ENCODE assay signal across 8 cellular contexts in genomic region chr10:73908853-73909611, GRCh38. TPM values are rescaled to one million over a fixed set of nuclear protein-coding genes. Genes with fewer than 3 reads are reported as not detected.
A peak's percentile ranks its signal among the peaks of the same experiment; 100 is the strongest.
DNase-seq lines count a peak whose midpoint lies in the region; ATAC-seq, FAIRE-seq and TF ChIP-seq lines count a peak whose summit lies in the region.

No MANE protein-coding gene starts in this region.

- WGBS in HepG2 (ENCODE audit: low lambda C conversion rate), result 10% methylated on average over 10 of the region's 11 CpGs

- POLR2A ChIA-PET in HepG2 (lab: Yijun Ruan, JAX), result no interaction called here

- TF ChIP-seq EP300 in HepG2 (IDR thresholded peaks at IDR 0.05; ENCODE audit: low read depth in 2 of 2, low read length in 2 of 2) (no peak), HepG2 (CRISPR knock-in tag; IDR thresholded peaks at IDR 0.05; ENCODE audit: borderline replicate concordance) (no peak)

- peak; percentile 82 for DNase-seq in GM12865 (ENCODE audit: low read depth)
- peak; percentile 96 to 99 for DNase-seq in SJCRH30
- peak; percentile 87 for DNase-seq in amniotic stem cell (lab: John Stamatoyannopoulos, UW)
- DNase-seq in HepG2 (ENCODE audit: low spot score), result peak; percentile 35
- peak; percentile 15 to 50 for DNase-seq in stimulated activated naive CD8-positive, alpha-beta T cell treated with anti-CD3 and anti-CD28 coated beads, Interleukin-15, amount 100 ng/mL, for 72 hours
- DNase-seq in cortex of kidney (lab: John Stamatoyannopoulos, UW), result no peak

- peak overlapping the region; percentile 96 for H3K27ac ChIP-seq in SJCRH30
- no peak overlapping the region for H3K27ac ChIP-seq in HepG2 (ENCODE audit: extremely low read length, insufficient read depth, low read length)

- H3K9me3 ChIP-seq in SJCRH30 (replicated peaks), result no peaks in the 10 kb centered on the region
- no peaks in the 10 kb centered on the region for H3K9me3 ChIP-seq in HepG2 (ENCODE audit: low read length)

- H3K27me3 Mint-ChIP-seq in stimulated activated naive CD8-positive, alpha-beta T cell treated with anti-CD3 and anti-CD28 coated beads, Interleukin-15, amount 100 ng/mL, for 72 hours, result peaks cover 78% of the 10 kb centered on the region

- no peaks in the 10 kb centered on the region for H3K79me2 ChIP-seq in HepG2 (ENCODE audit: insufficient read depth, low read length)

- peak overlapping the region; percentile 49 for H3K4me2 ChIP-seq in HepG2 (ENCODE audit: low read depth, low read length)

- no peak for TF ChIP-seq RAD21 in HepG2 (CRISPR knock-in tag; IDR thresholded peaks at IDR 0.05)

- H3K27ac Mint-ChIP-seq in stimulated activated naive CD8-positive, alpha-beta T cell treated with anti-CD3 and anti-CD28 coated beads, Interleukin-15, amount 100 ng/mL, for 72 hours, result no peak overlapping the region

- no peak overlapping the region for H3K4me3 ChIP-seq in GM12865 (ENCODE audit: low read depth, low read length)
- peak overlapping the region; percentile 76 for H3K4me3 ChIP-seq in SJCRH30
- 0 out of 6 replicates have a peak overlapping the region, but pooled peaks of 1 of the 3 experiments have one; percentile 3 for H3K4me3 ChIP-seq in HepG2 (replicated peaks in 1 of 3; ENCODE audit: insufficient read depth in 1 of 3, low read depth in 2 of 3, low read length in 3 of 3)

- BruUV-seq in HepG2 (replicated peaks; lab: Mats Ljungman, UMichigan), result no TSS peak

- intact Hi-C loops in HepG2 (cut with micrococcal nuclease; ENCODE audit: unreplicated experiment), result no loop called here

- H3K9me3 Mint-ChIP-seq in stimulated activated naive CD8-positive, alpha-beta T cell treated with anti-CD3 and anti-CD28 coated beads, Interleukin-15, amount 100 ng/mL, for 72 hours, result no peaks in the 10 kb centered on the region

- CTCF ChIA-PET in HepG2 (lab: Yijun Ruan, JAX; ENCODE audit: low intra/inter-chr PET ratio, low total read pairs), result no interaction called here

- H3K36me3 ChIP-seq in SJCRH30 (peaks cover 3% of the 10 kb centered on the region), HepG2 (replicated peaks in 1 of 2; ENCODE audit: control insufficient read depth in 1 of 2, insufficient read depth in 2 of 2, low read length in 2 of 2) (no peaks in the 10 kb centered on the region)

- peak; percentile 46 for ATAC-seq in HG03060 (IDR thresholded peaks at IDR 0.05; ENCODE audit: low read depth, unreplicated experiment)
- no peak for ATAC-seq in HepG2
- ATAC-seq in stimulated activated naive CD8-positive, alpha-beta T cell treated with anti-CD3 and anti-CD28 coated beads, Interleukin-15, amount 100 ng/mL, for 72 hours, result peak; percentile 78
- ATAC-seq in HG03521 (IDR thresholded peaks at IDR 0.05; ENCODE audit: unreplicated experiment), result no peak

- in situ Hi-C loops in HepG2 (cut with HindIII; ENCODE audit: extremely low pct_ligation_motif_present, low pct_unique_long_range_greater_than_20kb), result no loop called here

- H3K27me3 ChIP-seq in SJCRH30 (no peaks in the 10 kb centered on the region), HepG2 (ENCODE audit: control insufficient read depth in 1 of 2, insufficient read depth in 2 of 2, low read length in 2 of 2) (peaks cover 4 to 13% of the 10 kb centered on the region in 2 experiments; a peak in 4 of 5 replicates)

- no peaks in the 10 kb centered on the region for H4K20me1 ChIP-seq in HepG2 (ENCODE audit: insufficient read depth, low read length)

- FAIRE-seq in HepG2 (lab: Jason Lieb, UNC), result no peak

- TF ChIP-seq CTCF in GM12865 (IDR thresholded peaks at IDR 0.05; ENCODE audit: insufficient read depth, low read depth, low read length, missing control alignments), result no peak
- TF ChIP-seq CTCF in HepG2 (CRISPR knock-in tag; IDR thresholded peaks at IDR 0.05), result no peak

- no peak overlapping the region for H2AFZ ChIP-seq in HepG2 (ENCODE audit: low read length)

- peak overlapping the region; percentile 57 to 67 for H3K4me3 Mint-ChIP-seq in stimulated activated naive CD8-positive, alpha-beta T cell treated with anti-CD3 and anti-CD28 coated beads, Interleukin-15, amount 100 ng/mL, for 72 hours

- no peak for TF ChIP-seq POLR2A in HepG2 (IDR thresholded peaks at IDR 0.05; ENCODE audit: insufficient read depth in 1 of 2, low read depth in 2 of 2, low read length in 2 of 2)

- no peak overlapping the region for H3K9ac ChIP-seq in HepG2 (ENCODE audit: insufficient read depth, low read depth, low read length)

- peaks cover 41% of the 10 kb centered on the region for H3K4me1 ChIP-seq in SJCRH30
- H3K4me1 ChIP-seq in HepG2 (ENCODE audit: insufficient read depth, low read length), result peaks cover 43% of the 10 kb centered on the region

- H3K4me1 Mint-ChIP-seq in stimulated activated naive CD8-positive, alpha-beta T cell treated with anti-CD3 and anti-CD28 coated beads, Interleukin-15, amount 100 ng/mL, for 72 hours, result peaks cover 44% of the 10 kb centered on the region

TF ChIP-seq in HepG2, 621 proteins besides CTCF, POLR2A, EP300 and RAD21 (continues in another document):
- TF ChIP-seq PHF8 (CRISPR knock-in tag; IDR thresholded peaks at IDR 0.05) (no peak), NR2C2 (CRISPR knock-in tag; IDR thresholded peaks at IDR 0.05; ENCODE audit: borderline replicate concordance) (no peak), NFIB (CRISPR knock-in tag; IDR thresholded peaks at IDR 0.05; ENCODE audit: borderline replicate concordance) (no peak), IKZF4 (CRISPR knock-in tag; IDR thresholded peaks at IDR 0.05; ENCODE audit: borderline replicate concordance, low read depth, not compliant biosample characterization) (no peak), SYNCRIP (IDR thresholded peaks at IDR 0.05; ENCODE audit: insufficient read depth, low read depth, low read length) (no peak), PHB2 (IDR thresholded peaks at IDR 0.05; ENCODE audit: partially characterized antibody) (no peak), ZFP62 (CRISPR knock-in tag; IDR thresholded peaks at IDR 0.05) (no peak), MEIS1 (CRISPR knock-in tag; IDR thresholded peaks at IDR 0.05; ENCODE audit: borderline replicate concordance) (no peak), ZSCAN31 (CRISPR knock-in tag; IDR thresholded peaks at IDR 0.05; ENCODE audit: low read depth) (no peak), SOX6 (IDR thresholded peaks at IDR 0.05) (no peak), SOX6 (CRISPR knock-in tag; IDR thresholded peaks at IDR 0.05) (no peak)

RNA-seq across cellular contexts. Expression of gene PLAU, which starts 1.9 kb away (rescaled TPM):
- 58.5 and 64.8 TPM in 2 replicates for total RNA-seq in SJCRH30 (2014; rRNA removed; shearing (Covaris generic))
- 4.8 and 11.2 TPM in 2 replicates for total RNA-seq in HepG2 (2016; rRNA removed; fragmentation: Illumina TruSeq; extraction: Trizol)
- total RNA-seq in HepG2 (2016; cell fraction: cytosol; rRNA removed; fragmentation: Illumina TruSeq; extraction: Trizol; ENCODE audit: low read depth), result 1.9 and 6.6 TPM in 2 replicates
- 5.2 and 16.9 TPM in 2 replicates for total RNA-seq in HepG2 (2016; cell fraction: insoluble cytoplasmic fraction; rRNA removed; fragmentation: Illumina TruSeq; extraction: Trizol)
- total RNA-seq in HepG2 (2016; cell fraction: membrane; rRNA removed; fragmentation: Illumina TruSeq; extraction: Trizol), result 4.7 and 7.7 TPM in 2 replicates
- 9.1 and 18.5 TPM in 2 replicates for total RNA-seq in HepG2 (2016; cell fraction: nucleus; rRNA removed; fragmentation: Illumina TruSeq; extraction: Trizol)
- polyA plus RNA-seq in HepG2 (2011; rRNA removed), result 0.37 and 0.45 TPM in 2 replicates
- 0.39 and 0.50 TPM in 2 replicates for polyA plus RNA-seq in HepG2 (2011; cell fraction: cytosol; rRNA removed)
- 0.51 and 0.62 TPM in 2 replicates for polyA plus RNA-seq in HepG2 (2011; cell fraction: nucleus; rRNA removed)
- 0.13 and 0.16 TPM in 2 replicates for polyA plus RNA-seq in HepG2 (2012)
- 1.0 and 2.5 TPM in 2 replicates for polyA plus RNA-seq in HepG2 (2016; cell fraction: cytosol; fragmentation: Illumina TruSeq; extraction: Trizol; ENCODE audit: low read depth)
- polyA plus RNA-seq in HepG2 (2016; cell fraction: insoluble cytoplasmic fraction; fragmentation: Illumina TruSeq; extraction: Trizol; ENCODE audit: low read depth), result 4.9 and 5.1 TPM in 2 replicates
- polyA plus RNA-seq in HepG2 (2016; cell fraction: membrane; fragmentation: Illumina TruSeq; extraction: Trizol; ENCODE audit: low read depth), result 2.7 and 3.5 TPM in 2 replicates
- polyA plus RNA-seq in HepG2 (2016; cell fraction: nucleus; fragmentation: Illumina TruSeq; extraction: Trizol; ENCODE audit: insufficient read depth, low read depth), result 18.1 and 26.1 TPM in 2 replicates
- 0.10 and 5.1 TPM in 2 replicates for polyA minus RNA-seq in HepG2 (2011; rRNA and poly(A)+ RNA removed; ENCODE audit: low replicate concordance)
- polyA minus RNA-seq in HepG2 (2011; cell fraction: cytosol; rRNA and poly(A)+ RNA removed), result not detected in 2 replicates
- polyA minus RNA-seq in HepG2 (2011; cell fraction: nucleus; rRNA and poly(A)+ RNA removed), result 0.13 TPM in 1 of 2 replicates, not detected in the other

RNA-seq across cellular contexts. Expression of gene CAMK2G, which starts 34.7 kb away (rescaled TPM):
- 25.2 and 30.2 TPM in 2 replicates for total RNA-seq in SJCRH30 (2014; rRNA removed; shearing (Covaris generic))
- 13.0 and 15.9 TPM in 2 replicates for total RNA-seq in HepG2 (2016; rRNA removed; fragmentation: Illumina TruSeq; extraction: Trizol)
- total RNA-seq in HepG2 (2016; cell fraction: cytosol; rRNA removed; fragmentation: Illumina TruSeq; extraction: Trizol; ENCODE audit: low read depth), result 4.7 and 5.8 TPM in 2 replicates
- total RNA-seq in HepG2 (2016; cell fraction: insoluble cytoplasmic fraction; rRNA removed; fragmentation: Illumina TruSeq; extraction: Trizol), result 10.6 and 15.6 TPM in 2 replicates
- total RNA-seq in HepG2 (2016; cell fraction: membrane; rRNA removed; fragmentation: Illumina TruSeq; extraction: Trizol), result 10.3 and 11.5 TPM in 2 replicates
- 16.8 and 19.6 TPM in 2 replicates for total RNA-seq in HepG2 (2016; cell fraction: nucleus; rRNA removed; fragmentation: Illumina TruSeq; extraction: Trizol)
- polyA plus RNA-seq in HepG2 (2011; rRNA removed), result 18.8 and 19.3 TPM in 2 replicates
- 15.0 and 15.2 TPM in 2 replicates for polyA plus RNA-seq in HepG2 (2011; cell fraction: cytosol; rRNA removed)
- polyA plus RNA-seq in HepG2 (2011; cell fraction: nucleus; rRNA removed), result 53.3 and 57.3 TPM in 2 replicates
- 10.4 and 10.5 TPM in 2 replicates for polyA plus RNA-seq in HepG2 (2012)
- 4.0 TPM in 2 replicates for polyA plus RNA-seq in HepG2 (2016; cell fraction: cytosol; fragmentation: Illumina TruSeq; extraction: Trizol; ENCODE audit: low read depth)
- 9.8 and 10.5 TPM in 2 replicates for polyA plus RNA-seq in HepG2 (2016; cell fraction: insoluble cytoplasmic fraction; fragmentation: Illumina TruSeq; extraction: Trizol; ENCODE audit: low read depth)
- polyA plus RNA-seq in HepG2 (2016; cell fraction: membrane; fragmentation: Illumina TruSeq; extraction: Trizol; ENCODE audit: low read depth), result 5.7 and 6.7 TPM in 2 replicates
- polyA plus RNA-seq in HepG2 (2016; cell fraction: nucleus; fragmentation: Illumina TruSeq; extraction: Trizol; ENCODE audit: insufficient read depth, low read depth), result 46.0 and 46.5 TPM in 2 replicates
- 17.4 and 41.1 TPM in 2 replicates for polyA minus RNA-seq in HepG2 (2011; rRNA and poly(A)+ RNA removed; ENCODE audit: low replicate concordance)
- 7.7 and 8.2 TPM in 2 replicates for polyA minus RNA-seq in HepG2 (2011; cell fraction: cytosol; rRNA and poly(A)+ RNA removed)
- 17.5 and 19.6 TPM in 2 replicates for polyA minus RNA-seq in HepG2 (2011; cell fraction: nucleus; rRNA and poly(A)+ RNA removed)

Comparison
In these comparisons a context has a peak if more than half of its experiments do, and no peak if none do; other contexts are left out.
1. ATAC-seq: peak in HG03060 (single experiment) and stimulated activated naive CD8-positive, alpha-beta T cell treated with anti-CD3 and anti-CD28 coated beads, Interleukin-15, amount 100 ng/mL, for 72 hours (single experiment); none in HepG2 (single experiment) and HG03521 (single experiment).